Comparison of ENCODE assay signal across 1 cellular context in the genomic region with DNA sequence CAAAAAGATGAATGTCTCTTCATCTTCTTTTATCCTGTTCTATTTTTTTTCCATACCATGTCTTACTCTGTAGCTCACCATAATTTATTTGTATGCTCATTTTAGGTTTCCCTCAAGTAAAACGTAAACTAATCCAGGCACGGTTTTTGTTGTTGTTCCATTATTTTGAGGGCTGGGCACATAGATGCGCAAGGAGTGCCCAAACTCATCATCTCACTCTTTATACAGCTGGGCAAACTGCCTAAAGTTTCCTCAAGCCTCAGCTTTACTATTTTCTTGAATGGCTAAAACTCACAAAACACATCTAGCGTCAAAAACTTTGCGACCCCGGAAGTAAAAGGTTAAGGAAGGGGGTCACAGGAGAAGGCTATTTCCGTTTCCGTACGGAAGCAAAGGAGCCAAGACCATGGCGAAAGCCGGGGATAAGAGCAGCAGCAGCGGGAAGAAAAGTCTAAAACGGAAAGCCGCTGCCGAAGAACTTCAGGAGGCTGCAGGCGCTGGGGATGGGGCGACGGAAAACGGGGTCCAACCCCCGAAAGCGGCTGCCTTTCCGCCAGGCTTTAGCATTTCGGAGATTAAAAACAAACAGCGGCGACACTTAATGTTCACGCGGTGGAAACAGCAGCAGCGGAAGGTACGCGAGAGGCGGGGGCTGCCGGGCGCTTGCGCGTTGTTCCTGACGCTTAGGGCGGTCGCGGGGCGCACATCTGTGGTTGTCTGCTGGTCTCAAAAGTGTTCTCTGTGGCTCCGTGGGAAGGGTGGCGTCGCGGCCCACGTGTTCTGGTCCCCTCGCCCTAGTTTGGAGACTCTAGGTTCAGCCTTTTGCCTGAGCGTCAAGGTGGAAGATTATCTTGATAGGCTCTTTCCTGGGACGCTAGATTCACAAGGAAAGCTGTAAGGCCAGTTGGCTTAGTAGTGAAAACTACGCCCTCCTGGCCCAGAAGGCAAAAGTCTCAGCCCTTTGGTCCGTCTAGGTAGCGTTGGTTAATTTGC.
TF ChIP-seq lines count a peak whose summit lies in the region.

A gene with protein sequence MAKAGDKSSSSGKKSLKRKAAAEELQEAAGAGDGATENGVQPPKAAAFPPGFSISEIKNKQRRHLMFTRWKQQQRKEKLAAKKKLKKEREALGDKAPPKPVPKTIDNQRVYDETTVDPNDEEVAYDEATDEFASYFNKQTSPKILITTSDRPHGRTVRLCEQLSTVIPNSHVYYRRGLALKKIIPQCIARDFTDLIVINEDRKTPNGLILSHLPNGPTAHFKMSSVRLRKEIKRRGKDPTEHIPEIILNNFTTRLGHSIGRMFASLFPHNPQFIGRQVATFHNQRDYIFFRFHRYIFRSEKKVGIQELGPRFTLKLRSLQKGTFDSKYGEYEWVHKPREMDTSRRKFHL (plus strand): TSS at position 391 of the 993 bp plus-strand sequence. CDS start 16 bp downstream, at position 407.

TF ChIP-seq in HepG2, 621 proteins besides CTCF, POLR2A, EP300 and RAD21 (continued from another document and continues in another):
- TF ChIP-seq, protein P1, sequence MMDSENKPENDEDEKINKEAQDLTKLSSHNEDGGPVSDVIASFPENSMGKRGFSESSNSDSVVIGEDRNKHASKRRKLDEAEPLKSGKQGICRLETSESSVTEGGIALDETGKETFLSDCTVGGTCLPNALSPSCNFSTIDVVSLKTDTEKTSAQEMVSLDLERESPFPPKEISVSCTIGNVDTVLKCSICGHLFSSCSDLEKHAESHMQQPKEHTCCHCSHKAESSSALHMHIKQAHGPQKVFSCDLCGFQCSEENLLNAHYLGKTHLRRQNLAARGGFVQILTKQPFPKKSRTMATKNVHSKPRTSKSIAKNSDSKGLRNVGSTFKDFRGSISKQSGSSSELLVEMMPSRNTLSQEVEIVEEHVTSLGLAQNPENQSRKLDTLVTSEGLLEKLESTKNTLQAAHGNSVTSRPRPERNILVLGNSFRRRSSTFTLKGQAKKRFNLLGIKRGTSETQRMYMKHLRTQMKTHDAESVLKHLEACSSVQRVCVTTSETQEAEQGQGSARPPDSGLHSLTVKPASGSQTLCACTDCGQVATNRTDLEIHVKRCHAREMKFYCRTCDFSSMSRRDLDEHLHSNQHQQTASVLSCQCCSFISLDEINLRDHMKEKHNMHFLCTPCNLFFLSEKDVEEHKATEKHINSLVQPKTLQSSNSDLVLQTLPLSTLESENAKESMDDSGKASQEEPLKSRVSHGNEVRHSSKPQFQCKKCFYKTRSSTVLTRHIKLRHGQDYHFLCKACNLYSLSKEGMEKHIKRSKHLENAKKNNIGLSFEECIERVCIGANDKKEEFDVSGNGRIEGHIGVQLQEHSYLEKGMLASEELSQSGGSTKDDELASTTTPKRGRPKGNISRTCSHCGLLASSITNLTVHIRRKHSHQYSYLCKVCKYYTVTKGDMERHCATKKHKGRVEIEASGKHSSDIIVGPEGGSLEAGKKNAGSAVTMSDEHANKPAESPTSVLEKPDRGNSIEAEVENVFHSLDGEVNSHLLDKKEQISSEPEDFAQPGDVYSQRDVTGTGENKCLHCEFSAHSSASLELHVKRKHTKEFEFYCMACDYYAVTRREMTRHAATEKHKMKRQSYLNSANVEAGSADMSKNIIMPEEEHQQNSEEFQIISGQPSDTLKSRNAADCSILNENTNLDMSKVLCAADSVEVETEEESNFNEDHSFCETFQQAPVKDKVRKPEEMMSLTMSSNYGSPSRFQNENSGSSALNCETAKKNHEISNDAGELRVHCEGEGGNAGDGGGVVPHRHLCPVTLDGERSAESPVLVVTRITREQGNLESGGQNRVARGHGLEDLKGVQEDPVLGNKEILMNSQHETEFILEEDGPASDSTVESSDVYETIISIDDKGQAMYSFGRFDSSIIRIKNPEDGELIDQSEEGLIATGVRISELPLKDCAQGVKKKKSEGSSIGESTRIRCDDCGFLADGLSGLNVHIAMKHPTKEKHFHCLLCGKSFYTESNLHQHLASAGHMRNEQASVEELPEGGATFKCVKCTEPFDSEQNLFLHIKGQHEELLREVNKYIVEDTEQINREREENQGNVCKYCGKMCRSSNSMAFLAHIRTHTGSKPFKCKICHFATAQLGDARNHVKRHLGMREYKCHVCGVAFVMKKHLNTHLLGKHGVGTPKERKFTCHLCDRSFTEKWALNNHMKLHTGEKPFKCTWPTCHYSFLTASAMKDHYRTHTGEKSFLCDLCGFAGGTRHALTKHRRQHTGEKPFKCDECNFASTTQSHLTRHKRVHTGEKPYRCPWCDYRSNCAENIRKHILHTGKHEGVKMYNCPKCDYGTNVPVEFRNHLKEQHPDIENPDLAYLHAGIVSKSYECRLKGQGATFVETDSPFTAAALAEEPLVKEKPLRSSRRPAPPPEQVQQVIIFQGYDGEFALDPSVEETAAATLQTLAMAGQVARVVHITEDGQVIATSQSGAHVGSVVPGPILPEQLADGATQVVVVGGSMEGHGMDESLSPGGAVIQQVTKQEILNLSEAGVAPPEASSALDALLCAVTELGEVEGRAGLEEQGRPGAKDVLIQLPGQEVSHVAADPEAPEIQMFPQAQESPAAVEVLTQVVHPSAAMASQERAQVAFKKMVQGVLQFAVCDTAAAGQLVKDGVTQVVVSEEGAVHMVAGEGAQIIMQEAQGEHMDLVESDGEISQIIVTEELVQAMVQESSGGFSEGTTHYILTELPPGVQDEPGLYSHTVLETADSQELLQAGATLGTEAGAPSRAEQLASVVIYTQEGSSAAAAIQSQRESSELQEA (CRISPR knock-in tag; IDR thresholded peaks at IDR 0.05; ENCODE audit: not compliant biosample characterization), result no peak
- peak; percentile 95 for TF ChIP-seq POLR2G (IDR thresholded peaks at IDR 0.05; ENCODE audit: low read depth, low read length)
- no peak for TF ChIP-seq ZNF33A (CRISPR knock-in tag; IDR thresholded peaks at IDR 0.05; ENCODE audit: borderline replicate concordance)
- TF ChIP-seq ZNF776 (CRISPR knock-in tag; IDR thresholded peaks at IDR 0.05), result peak; percentile 75; the same call in 1 of the 2 replicates
- TF ChIP-seq KLF6 (CRISPR knock-in tag; IDR thresholded peaks at IDR 0.05), result peak; percentile 58
- TF ChIP-seq, protein P2, sequence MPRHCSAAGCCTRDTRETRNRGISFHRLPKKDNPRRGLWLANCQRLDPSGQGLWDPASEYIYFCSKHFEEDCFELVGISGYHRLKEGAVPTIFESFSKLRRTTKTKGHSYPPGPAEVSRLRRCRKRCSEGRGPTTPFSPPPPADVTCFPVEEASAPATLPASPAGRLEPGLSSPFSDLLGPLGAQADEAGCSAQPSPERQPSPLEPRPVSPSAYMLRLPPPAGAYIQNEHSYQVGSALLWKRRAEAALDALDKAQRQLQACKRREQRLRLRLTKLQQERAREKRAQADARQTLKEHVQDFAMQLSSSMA (CRISPR knock-in tag; IDR thresholded peaks at IDR 0.05), result 0 out of 2 replicates have a peak, but pooled peaks have one; percentile 29
- TF ChIP-seq, protein P3, sequence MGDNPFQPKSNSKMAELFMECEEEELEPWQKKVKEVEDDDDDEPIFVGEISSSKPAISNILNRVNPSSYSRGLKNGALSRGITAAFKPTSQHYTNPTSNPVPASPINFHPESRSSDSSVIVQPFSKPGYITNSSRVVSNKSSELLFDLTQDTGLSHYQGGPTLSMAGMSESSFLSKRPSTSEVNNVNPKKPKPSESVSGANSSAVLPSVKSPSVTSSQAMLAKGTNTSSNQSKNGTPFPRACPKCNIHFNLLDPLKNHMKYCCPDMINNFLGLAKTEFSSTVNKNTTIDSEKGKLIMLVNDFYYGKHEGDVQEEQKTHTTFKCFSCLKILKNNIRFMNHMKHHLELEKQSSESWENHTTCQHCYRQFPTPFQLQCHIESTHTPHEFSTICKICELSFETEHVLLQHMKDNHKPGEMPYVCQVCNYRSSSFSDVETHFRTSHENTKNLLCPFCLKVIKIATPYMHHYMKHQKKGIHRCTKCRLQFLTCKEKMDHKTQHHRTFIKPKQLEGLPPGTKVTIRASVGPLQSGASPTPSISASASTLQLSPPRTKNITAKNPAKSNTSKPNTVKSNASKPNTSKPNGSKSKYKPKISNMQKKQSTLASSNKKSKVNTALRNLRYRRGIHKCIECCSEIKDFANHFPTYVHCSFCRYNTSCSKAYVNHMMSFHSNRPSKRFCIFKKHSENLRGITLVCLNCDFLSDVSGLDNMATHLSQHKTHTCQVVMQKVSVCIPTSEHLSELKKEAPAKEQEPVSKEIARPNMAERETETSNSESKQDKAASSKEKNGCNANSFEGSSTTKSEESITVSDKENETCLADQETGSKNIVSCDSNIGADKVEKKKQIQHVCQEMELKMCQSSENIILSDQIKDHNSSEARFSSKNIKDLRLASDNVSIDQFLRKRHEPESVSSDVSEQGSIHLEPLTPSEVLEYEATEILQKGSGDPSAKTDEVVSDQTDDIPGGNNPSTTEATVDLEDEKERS (CRISPR knock-in tag; IDR thresholded peaks at IDR 0.05), result peak; percentile 93
- TF ChIP-seq HNRNPUL1 (IDR thresholded peaks at IDR 0.05; ENCODE audit: low read depth, low read length), result no peak
- no peak for TF ChIP-seq SNAPC2 (CRISPR knock-in tag; IDR thresholded peaks at IDR 0.05)
- TF ChIP-seq, protein P4, sequence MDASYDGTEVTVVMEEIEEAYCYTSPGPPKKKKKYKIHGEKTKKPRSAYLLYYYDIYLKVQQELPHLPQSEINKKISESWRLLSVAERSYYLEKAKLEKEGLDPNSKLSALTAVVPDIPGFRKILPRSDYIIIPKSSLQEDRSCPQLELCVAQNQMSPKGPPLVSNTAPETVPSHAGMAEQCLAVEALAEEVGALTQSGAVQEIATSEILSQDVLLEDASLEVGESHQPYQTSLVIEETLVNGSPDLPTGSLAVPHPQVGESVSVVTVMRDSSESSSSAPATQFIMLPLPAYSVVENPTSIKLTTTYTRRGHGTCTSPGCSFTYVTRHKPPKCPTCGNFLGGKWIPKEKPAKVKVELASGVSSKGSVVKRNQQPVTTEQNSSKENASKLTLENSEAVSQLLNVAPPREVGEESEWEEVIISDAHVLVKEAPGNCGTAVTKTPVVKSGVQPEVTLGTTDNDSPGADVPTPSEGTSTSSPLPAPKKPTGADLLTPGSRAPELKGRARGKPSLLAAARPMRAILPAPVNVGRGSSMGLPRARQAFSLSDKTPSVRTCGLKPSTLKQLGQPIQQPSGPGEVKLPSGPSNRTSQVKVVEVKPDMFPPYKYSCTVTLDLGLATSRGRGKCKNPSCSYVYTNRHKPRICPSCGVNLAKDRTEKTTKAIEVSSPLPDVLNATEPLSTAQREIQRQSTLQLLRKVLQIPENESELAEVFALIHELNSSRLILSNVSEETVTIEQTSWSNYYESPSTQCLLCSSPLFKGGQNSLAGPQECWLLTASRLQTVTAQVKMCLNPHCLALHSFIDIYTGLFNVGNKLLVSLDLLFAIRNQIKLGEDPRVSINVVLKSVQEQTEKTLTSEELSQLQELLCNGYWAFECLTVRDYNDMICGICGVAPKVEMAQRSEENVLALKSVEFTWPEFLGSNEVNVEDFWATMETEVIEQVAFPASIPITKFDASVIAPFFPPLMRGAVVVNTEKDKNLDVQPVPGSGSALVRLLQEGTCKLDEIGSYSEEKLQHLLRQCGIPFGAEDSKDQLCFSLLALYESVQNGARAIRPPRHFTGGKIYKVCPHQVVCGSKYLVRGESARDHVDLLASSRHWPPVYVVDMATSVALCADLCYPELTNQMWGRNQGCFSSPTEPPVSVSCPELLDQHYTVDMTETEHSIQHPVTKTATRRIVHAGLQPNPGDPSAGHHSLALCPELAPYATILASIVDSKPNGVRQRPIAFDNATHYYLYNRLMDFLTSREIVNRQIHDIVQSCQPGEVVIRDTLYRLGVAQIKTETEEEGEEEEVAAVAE (CRISPR knock-in tag; IDR thresholded peaks at IDR 0.05; ENCODE audit: borderline replicate concordance), result peak; percentile 43; the same call in 1 of the 2 replicates
- TF ChIP-seq ESRRA (CRISPR knock-in tag; IDR thresholded peaks at IDR 0.05; ENCODE audit: low read depth), result 0 out of 2 replicates have a peak, but pooled peaks have one; percentile 29
- peak; percentile 83 for TF ChIP-seq ZSCAN29 (CRISPR knock-in tag; conservative IDR thresholded peaks at IDR 0.05)
- TF ChIP-seq FOXC1 (CRISPR knock-in tag; IDR thresholded peaks at IDR 0.05; ENCODE audit: borderline replicate concordance), result peak; percentile 49; the same call in 1 of the 2 replicates
- TF ChIP-seq ZNF350 (CRISPR knock-in tag; IDR thresholded peaks at IDR 0.05; ENCODE audit: borderline replicate concordance, low read depth), result peak; percentile 75; the same call in 1 of the 2 replicates
- TF ChIP-seq ZNF562 (CRISPR knock-in tag; IDR thresholded peaks at IDR 0.05; ENCODE audit: borderline replicate concordance), result no peak
- TF ChIP-seq GTF2F1 (IDR thresholded peaks at IDR 0.05; ENCODE audit: low read length), result no peak
- TF ChIP-seq ZBTB21 (CRISPR knock-in tag; IDR thresholded peaks at IDR 0.05), result no peak
- TF ChIP-seq DNMT3B (CRISPR knock-in tag; conservative IDR thresholded peaks at IDR 0.05), result peak; percentile 55; the same call in 1 of the 2 replicates
- TF ChIP-seq ZNF737 (CRISPR knock-in tag; IDR thresholded peaks at IDR 0.05; ENCODE audit: borderline replicate concordance), result no peak
- TF ChIP-seq ZNF317 (CRISPR knock-in tag; IDR thresholded peaks at IDR 0.05), result peak; percentile 65
- TF ChIP-seq, protein P5, sequence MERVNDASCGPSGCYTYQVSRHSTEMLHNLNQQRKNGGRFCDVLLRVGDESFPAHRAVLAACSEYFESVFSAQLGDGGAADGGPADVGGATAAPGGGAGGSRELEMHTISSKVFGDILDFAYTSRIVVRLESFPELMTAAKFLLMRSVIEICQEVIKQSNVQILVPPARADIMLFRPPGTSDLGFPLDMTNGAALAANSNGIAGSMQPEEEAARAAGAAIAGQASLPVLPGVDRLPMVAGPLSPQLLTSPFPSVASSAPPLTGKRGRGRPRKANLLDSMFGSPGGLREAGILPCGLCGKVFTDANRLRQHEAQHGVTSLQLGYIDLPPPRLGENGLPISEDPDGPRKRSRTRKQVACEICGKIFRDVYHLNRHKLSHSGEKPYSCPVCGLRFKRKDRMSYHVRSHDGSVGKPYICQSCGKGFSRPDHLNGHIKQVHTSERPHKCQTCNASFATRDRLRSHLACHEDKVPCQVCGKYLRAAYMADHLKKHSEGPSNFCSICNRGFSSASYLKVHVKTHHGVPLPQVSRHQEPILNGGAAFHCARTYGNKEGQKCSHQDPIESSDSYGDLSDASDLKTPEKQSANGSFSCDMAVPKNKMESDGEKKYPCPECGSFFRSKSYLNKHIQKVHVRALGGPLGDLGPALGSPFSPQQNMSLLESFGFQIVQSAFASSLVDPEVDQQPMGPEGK (CRISPR knock-in tag; IDR thresholded peaks at IDR 0.05), result peak; percentile 16; the same call in 1 of the 2 replicates
- TF ChIP-seq, protein P6, sequence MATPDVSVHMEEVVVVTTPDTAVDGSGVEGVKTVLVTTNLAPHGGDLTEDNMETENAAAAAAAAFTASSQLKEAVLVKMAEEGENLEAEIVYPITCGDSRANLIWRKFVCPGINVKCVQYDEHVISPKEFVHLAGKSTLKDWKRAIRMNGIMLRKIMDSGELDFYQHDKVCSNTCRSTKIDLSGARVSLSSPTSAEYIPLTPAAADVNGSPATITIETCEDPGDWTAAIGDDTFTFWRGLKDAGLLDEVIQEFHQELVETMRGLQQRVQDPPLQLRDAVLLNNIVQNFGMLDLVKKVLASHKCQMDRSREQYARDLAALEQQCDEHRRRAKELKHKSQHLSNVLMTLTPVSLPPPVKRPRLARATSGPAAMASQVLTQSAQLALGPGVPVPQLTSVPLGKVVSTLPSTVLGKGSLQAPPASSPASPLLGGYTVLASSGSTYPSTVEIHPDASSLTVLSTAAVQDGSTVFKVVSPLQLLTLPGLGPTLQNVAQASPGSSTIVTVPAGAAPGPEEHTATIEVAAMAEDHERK (CRISPR knock-in tag; IDR thresholded peaks at IDR 0.05; ENCODE audit: low read depth), result peak; percentile 14; the same call in 1 of the 2 replicates
- no peak for TF ChIP-seq NCOA1 (CRISPR knock-in tag; IDR thresholded peaks at IDR 0.05)
- peak; percentile 83 for TF ChIP-seq KDM5B (CRISPR knock-in tag; IDR thresholded peaks at IDR 0.05; ENCODE audit: borderline replicate concordance)
- peak; percentile 77; the same call in 1 of the 2 replicates for TF ChIP-seq NFKB2 (CRISPR knock-in tag; IDR thresholded peaks at IDR 0.05; ENCODE audit: borderline replicate concordance)
- TF ChIP-seq ATF1 (CRISPR knock-in tag; IDR thresholded peaks at IDR 0.05), result peak; percentile 41; the same call in 1 of the 2 replicates
